ENCODE assay signal across 12 cellular contexts in genomic region chr1:93324486-93325464, GRCh38. TPM values are rescaled to one million over a fixed set of nuclear protein-coding genes. Genes with fewer than 3 reads are reported as not detected.
DNase-seq lines count a peak whose midpoint lies in the region; ATAC-seq and TF ChIP-seq lines count a peak whose summit lies in the region.
"Had no signal": no experiment of that assay in that cellular context is flagged by ENCODE, and none has a peak within 500 bp of the region (broad histone marks: within the 10 kb centered on the region; RNA-seq: fewer than 3 reads in every experiment).

No MANE protein-coding gene starts in this region.

- H4K20me1 ChIP-seq in IMR-90 (ENCODE audit: insufficient read depth, low read length), result no peaks in the 10 kb centered on the region
- H4K20me1 ChIP-seq in Karpas-422 (ENCODE audit: insufficient read depth, low read depth, low read length), result no peaks in the 10 kb centered on the region

- peak overlapping the region; percentile 22 for H3K27ac ChIP-seq in AG04450 (ENCODE audit: low read depth, low read length)
- no peak overlapping the region for H3K27ac ChIP-seq in IMR-90 (ENCODE audit: insufficient read depth, low read length)
- no peak overlapping the region for H3K27ac ChIP-seq in gastrocnemius medialis
- no peak overlapping the region for H3K27ac ChIP-seq in Karpas-422 (ENCODE audit: low read length)

- peak overlapping the region; percentile 17; the same call in 1 of the 3 replicates for H2BK15ac ChIP-seq in IMR-90 (ENCODE audit: low read depth, low read length)

- no peaks in the 10 kb centered on the region for H3K79me2 ChIP-seq in Karpas-422 (ENCODE audit: low read length)

- TF ChIP-seq CTCF in AG04450 (IDR thresholded peaks at IDR 0.05; ENCODE audit: low read depth, low read length) (no peak), IMR-90 (conservative IDR thresholded peaks at IDR 0.05; ENCODE audit: low read depth, low read length) (no peak), kidney epithelial cell (IDR thresholded peaks at IDR 0.05; ENCODE audit: insufficient read depth, low read length, poor library complexity, severe bottlenecking) (no peak), gastrocnemius medialis (IDR thresholded peaks at IDR 0.05 in 4 of 5, conservative IDR thresholded peaks at IDR 0.05 in 1 of 5) (no peak)

- 0 out of 4 replicates have a peak overlapping the region, but pooled peaks of 1 of the 2 experiments have one; percentile 26 for H4K8ac ChIP-seq in IMR-90 (ENCODE audit: low read depth in 2 of 2, low read length in 2 of 2)

- H3K9me3 ChIP-seq in AG04450 (ENCODE audit: control insufficient read depth, insufficient read depth, low read length) (no peaks in the 10 kb centered on the region), IMR-90 (ENCODE audit: control insufficient read depth, insufficient read depth, low read length) (no peaks in the 10 kb centered on the region), gastrocnemius medialis (no peaks in the 10 kb centered on the region), Karpas-422 (ENCODE audit: low read length) (no peaks in the 10 kb centered on the region)

- H3K4me3 ChIP-seq in AG04450 (ENCODE audit: low read depth, low read length) (no peak overlapping the region), IMR-90 (ENCODE audit: insufficient read depth, low read depth, low read length) (no peak overlapping the region), kidney epithelial cell (ENCODE audit: low read depth, low read length) (no peak overlapping the region), gastrocnemius medialis (no peak overlapping the region), Karpas-422 (ENCODE audit: low read length) (no peak overlapping the region)
- H3K4me3 ChIP-seq: GM12878 had no signal

- in situ Hi-C loops in IMR-90 (cut with MboI; ENCODE audit: low sequenced_read_pairs), result no loop called here
- in situ Hi-C loops in gastrocnemius medialis (cut with MboI; ENCODE audit: low sequenced_read_pairs in 4 of 4), result loop anchor here in 3 of 4 donors (25.0 kb wide), 4 partner anchors 88 to 538 kb away; no protein-coding TSS in a partner anchor

- H3K18ac ChIP-seq in IMR-90 (ENCODE audit: low read depth, low read length), result peak overlapping the region; percentile 48; the same call in 1 of the 2 replicates

- H3K23ac ChIP-seq in IMR-90 (ENCODE audit: low read depth, low read length), result no peak overlapping the region

- H3K4me2 ChIP-seq in IMR-90 (ENCODE audit: low read depth, low read length), result peak overlapping the region; percentile 49; the same call in 1 of the 2 replicates
- no peak overlapping the region for H3K4me2 ChIP-seq in Karpas-422 (ENCODE audit: low read depth, low read length, poor library complexity, severe bottlenecking)

- TF ChIP-seq POLR2A in IMR-90 (IDR thresholded peaks at IDR 0.05; ENCODE audit: low read depth, low read length), result no peak
- TF ChIP-seq POLR2A in gastrocnemius medialis (IDR thresholded peaks at IDR 0.05), result no peak

- H2AK9ac ChIP-seq in IMR-90 (replicated peaks; ENCODE audit: low read depth, low read length, poor library complexity), result no peak overlapping the region

- H3K36me3 ChIP-seq in IMR-90 (ENCODE audit: control insufficient read depth, insufficient read depth, low read length), result no peaks in the 10 kb centered on the region
- H3K36me3 ChIP-seq in kidney epithelial cell (ENCODE audit: control insufficient read depth, insufficient read depth, low read length), result no peaks in the 10 kb centered on the region
- no peaks in the 10 kb centered on the region for H3K36me3 ChIP-seq in gastrocnemius medialis
- H3K36me3 ChIP-seq in Karpas-422 (ENCODE audit: insufficient read depth, low read length), result no peaks in the 10 kb centered on the region

- H3K9me2 ChIP-seq in Karpas-422 (replicated peaks; ENCODE audit: insufficient read depth, low read length), result no peaks in the 10 kb centered on the region

- no peak for TF ChIP-seq RAD21 in IMR-90 (IDR thresholded peaks at IDR 0.05; ENCODE audit: low read length)

- no peak overlapping the region for H4K5ac ChIP-seq in IMR-90 (ENCODE audit: low read depth, low read length)

- no peaks in the 10 kb centered on the region for H3K27me3 ChIP-seq in AG04450 (ENCODE audit: control insufficient read depth, insufficient read depth, low read length)
- H3K27me3 ChIP-seq in IMR-90 (ENCODE audit: control insufficient read depth, insufficient read depth, low read length), result no peaks in the 10 kb centered on the region
- H3K27me3 ChIP-seq in kidney epithelial cell (ENCODE audit: control insufficient read depth, insufficient read depth, low read length), result no peaks in the 10 kb centered on the region
- no peaks in the 10 kb centered on the region for H3K27me3 ChIP-seq in gastrocnemius medialis
- no peaks in the 10 kb centered on the region for H3K27me3 ChIP-seq in Karpas-422 (ENCODE audit: low read length)

- H2BK120ac ChIP-seq in IMR-90 (ENCODE audit: low read depth, low read length), result peak overlapping the region; percentile 83

- peak; percentile 66 for ATAC-seq in IMR-90 (ENCODE audit: low read depth)
- no peak for ATAC-seq in gastrocnemius medialis
- ATAC-seq: GM12878 had no signal

- H3K4me1 ChIP-seq in IMR-90 (ENCODE audit: control insufficient read depth, insufficient read depth, low read length), result peaks cover 5% of the 10 kb centered on the region
- no peaks in the 10 kb centered on the region for H3K4me1 ChIP-seq in gastrocnemius medialis
- no peaks in the 10 kb centered on the region for H3K4me1 ChIP-seq in Karpas-422 (ENCODE audit: low read length)

- H3K4ac ChIP-seq in IMR-90 (ENCODE audit: low read depth, low read length), result peak overlapping the region; percentile 51; the same call in 1 of the 2 replicates

- CTCF ChIA-PET in AG04450 (lab: Charles Lee) (interaction anchor here (0.5 to 2.2 kb wide), 4 partner anchors 10 to 20 kb away, joined by 3 to 20 read pairs (median 4); no protein-coding TSS in a partner anchor), IMR-90 (lab: Yijun Ruan, JAX) (interaction anchor here (0.7 to 1.0 kb wide), 4 partner anchors 9 to 20 kb away, joined by 3 to 5 read pairs (median 4); no protein-coding TSS in a partner anchor)

- H3K9ac ChIP-seq in IMR-90 (ENCODE audit: low read depth, low read length) (no peak overlapping the region), Karpas-422 (ENCODE audit: low read length) (no peak overlapping the region)

- H3K14ac ChIP-seq in IMR-90 (replicated peaks; ENCODE audit: low read depth, low read length), result peak overlapping the region; percentile 21; the same call in 1 of the 2 replicates

- no peaks in the 10 kb centered on the region for H3K79me1 ChIP-seq in IMR-90 (ENCODE audit: low read depth in 1 of 2, low read length in 2 of 2)

- POLR2A ChIA-PET in AG04450 (lab: Yijun Ruan, JAX) (interaction anchor here (0.6 to 1.2 kb wide), 4 partner anchors 20 to 48 kb away, joined by 3 to 9 read pairs (median 5); partner anchors contain the start of gene DR1), IMR-90 (lab: Charles Lee; ENCODE audit: unreplicated experiment) (interaction anchor here (0.8 kb wide), 1 partner anchor 20 kb away, joined by 10 read pairs; the partner anchor contains the start of gene DR1)

- intact Hi-C loops in IMR-90 (cut with micrococcal nuclease) (no loop called here), gastrocnemius medialis (cut with DNase I; ENCODE audit: low total_unique reads) (no loop called here)

- dilution Hi-C loops in IMR-90 (cut with HindIII; ENCODE audit: low sequenced_read_pairs, unreplicated experiment), result no loop called here

- DNase-seq in AG04450 (ENCODE audit: low read depth, low spot score), result no peak
- DNase-seq in IMR-90, result peak; percentile 81
- DNase-seq in astrocyte of the hippocampus (ENCODE audit: low read depth, low spot score), result peak; percentile 74
- DNase-seq in kidney epithelial cell (ENCODE audit: low read depth), result peak; percentile 70
- DNase-seq in NOMO-1 treated with DMSO at 0.1 percent for 48 hours (lab: John Stamatoyannopoulos, UW; ENCODE audit: unreplicated experiment), result no peak
- no peak for DNase-seq in gastrocnemius medialis
- DNase-seq in NCI-H2171 (lab: John Stamatoyannopoulos, UW), result no peak
- no peak for DNase-seq in Karpas-422
- DNase-seq: activated CD4-positive, alpha-beta T cell treated with anti-CD3 and anti-CD28 coated beads, Interleukin-2, amount 50 U/mL, for 1 hour; anterior cingulate cortex; NCI-H1092 treated with DMSO at 0.1 percent for 48 hours had no signal

- no CpG with 5 or more reads among the region's 8 CpGs for WGBS in IMR-90 (ENCODE audit: extremely low coverage in 2 of 2, insufficient read length in 1 of 2), 2 experiments

- BruUV-seq in IMR-90 (replicated peaks; lab: Mats Ljungman, UMichigan), result no TSS peak

- H3K9me1 ChIP-seq in IMR-90 (ENCODE audit: insufficient read depth, low read length), result peaks cover 9% of the 10 kb centered on the region

- H2BK20ac ChIP-seq in IMR-90 (ENCODE audit: low read depth, low read length), result no peak overlapping the region; the same call in 1 of the 2 replicates

- no peak overlapping the region for H2AFZ ChIP-seq in IMR-90 (replicated peaks; ENCODE audit: low read length, poor library complexity)
- H2AFZ ChIP-seq in Karpas-422 (ENCODE audit: low read length), result no peak overlapping the region

- no peak overlapping the region for H3K56ac ChIP-seq in IMR-90 (ENCODE audit: extremely low read depth, insufficient read depth, low read length)

- H2BK5ac ChIP-seq in IMR-90 (ENCODE audit: low read depth, low read length, poor library complexity, severe bottlenecking), result peak overlapping the region; percentile 52

- no peak overlapping the region for H2AK5ac ChIP-seq in IMR-90 (ENCODE audit: low read depth, low read length)

- peak overlapping the region; percentile 5; the same call in 1 of the 2 replicates for H4K91ac ChIP-seq in IMR-90 (ENCODE audit: insufficient read depth, low read depth, low read length)

TF ChIP-seq in IMR-90, 13 proteins besides CTCF, POLR2A, EP300 and RAD21 (continues in another document):
- TF ChIP-seq MXI1 (IDR thresholded peaks at IDR 0.05; ENCODE audit: borderline replicate concordance, low read depth, low read length) (no peak), CEBPB (IDR thresholded peaks at IDR 0.05; ENCODE audit: low read depth, low read length) (peak; percentile 84), FOS (IDR thresholded peaks at IDR 0.05; ENCODE audit: low read depth, low read length) (peak; percentile 47; the same call in 1 of the 2 replicates), MAFK (IDR thresholded peaks at IDR 0.05; ENCODE audit: low read depth, low read length) (0 out of 2 replicates have a peak, but pooled peaks have one; percentile 12), RCOR1 (IDR thresholded peaks at IDR 0.05; ENCODE audit: insufficient replicate concordance, low read length) (no peak), RFX5 (IDR thresholded peaks at IDR 0.05; ENCODE audit: low read depth, low read length) (no peak)

RNA-seq across cellular contexts. Expression of gene DR1, which starts 20.9 kb away (rescaled TPM):
- polyA plus RNA-seq in AG04450 (2011; rRNA removed) (36.1 and 44.9 TPM in 2 replicates), IMR-90 (2012; rRNA removed) (21.1 and 27.1 TPM in 2 replicates)
- polyA minus RNA-seq in AG04450 (2011; rRNA and poly(A)+ RNA removed), result 32.4 and 35.8 TPM in 2 replicates
- total RNA-seq in IMR-90 (2012; rRNA removed) (39.4 and 46.9 TPM in 2 replicates), kidney epithelial cell (45.1 and 52.1 TPM in 2 replicates), gastrocnemius medialis (10 to 100 TPM; 26.8 to 59.1 (median 37.9) TPM)
- 4.8 and 5.7 TPM in 2 replicates for polyA plus RNA-seq in IMR-90 (2012; cell fraction: cytosol; rRNA removed)
- polyA plus RNA-seq in IMR-90 (2012; cell fraction: nucleus; rRNA removed; ENCODE audit: low replicate concordance), result 2.5 and 7.6 TPM in 2 replicates
- total RNA-seq in Karpas-422 (2014; rRNA removed; shearing (Covaris generic); ENCODE audit: low replicate concordance), result 26.9 and 29.9 TPM in 2 replicates

Comparison
In these comparisons a context has a peak if more than half of its experiments do, and no peak if none do; other contexts are left out.
1. DNase-seq: peak in IMR-90 (single experiment), astrocyte of the hippocampus (single experiment) and kidney epithelial cell (single experiment); none in AG04450 (single experiment), NOMO-1 treated with DMSO at 0.1 percent for 48 hours (single experiment), gastrocnemius medialis (0 of 2), NCI-H2171 (single experiment) and Karpas-422 (single experiment).